Comparison of ENCODE assay signal across 9 cellular contexts in the genomic region with DNA sequence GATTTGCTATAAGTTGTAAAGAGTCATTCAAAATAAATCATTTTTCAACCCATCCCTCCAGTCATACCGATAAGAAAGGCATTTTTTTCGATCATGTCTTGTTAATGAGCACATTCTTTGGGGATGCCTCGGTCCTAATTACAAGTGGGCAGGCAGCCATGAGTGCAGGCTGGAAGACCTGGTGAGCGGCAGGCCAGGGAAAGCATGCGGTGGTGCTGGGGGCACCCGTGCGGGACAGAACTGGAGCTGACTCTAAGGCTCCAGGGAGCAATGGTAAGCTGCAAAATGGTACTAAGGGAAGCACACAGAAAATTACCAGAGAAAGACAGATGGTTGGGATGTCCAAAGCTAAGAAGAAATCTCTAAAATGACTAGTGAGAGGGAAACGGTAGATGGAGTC.
"Had no signal": no experiment of that assay in that cellular context is flagged by ENCODE, and none has a peak within 500 bp of the region (broad histone marks: within the 10 kb centered on the region; RNA-seq: fewer than 3 reads in every experiment).

No MANE protein-coding gene starts in this region.

- H3K4me2 ChIP-seq: GM23338 had no signal

- H2AFZ ChIP-seq: GM23338 had no signal

- H3K4me1 ChIP-seq: HAP-1 had no signal

- DNase-seq: H7, HFFc6, IMR-90, KG1 had no signal

- FAIRE-seq: HTR-8/SVneo, K562 had no signal

- H3K4me3 ChIP-seq: GM23338, HAP-1, K562 had no signal

- H3K9me3 ChIP-seq: HAP-1 had no signal

- H3K36me3 ChIP-seq: HAP-1 had no signal

- ATAC-seq: GM23338, HCT116, K562 had no signal
